Comparison of ENCODE assay signal across 1 cellular context in genomic region chr12:68686595-68687521, GRCh38.
TF ChIP-seq lines count a peak whose summit lies in the region.

Gene NUP107, plus strand, starts transcription at chr12:68686978. Its CDS starts 88 bp downstream, at chr12:68687066.

TF ChIP-seq in K562, 482 proteins besides CTCF, POLR2A, EP300 and RAD21 (continued from another document and continues in another):
- TF ChIP-seq, protein P1, sequence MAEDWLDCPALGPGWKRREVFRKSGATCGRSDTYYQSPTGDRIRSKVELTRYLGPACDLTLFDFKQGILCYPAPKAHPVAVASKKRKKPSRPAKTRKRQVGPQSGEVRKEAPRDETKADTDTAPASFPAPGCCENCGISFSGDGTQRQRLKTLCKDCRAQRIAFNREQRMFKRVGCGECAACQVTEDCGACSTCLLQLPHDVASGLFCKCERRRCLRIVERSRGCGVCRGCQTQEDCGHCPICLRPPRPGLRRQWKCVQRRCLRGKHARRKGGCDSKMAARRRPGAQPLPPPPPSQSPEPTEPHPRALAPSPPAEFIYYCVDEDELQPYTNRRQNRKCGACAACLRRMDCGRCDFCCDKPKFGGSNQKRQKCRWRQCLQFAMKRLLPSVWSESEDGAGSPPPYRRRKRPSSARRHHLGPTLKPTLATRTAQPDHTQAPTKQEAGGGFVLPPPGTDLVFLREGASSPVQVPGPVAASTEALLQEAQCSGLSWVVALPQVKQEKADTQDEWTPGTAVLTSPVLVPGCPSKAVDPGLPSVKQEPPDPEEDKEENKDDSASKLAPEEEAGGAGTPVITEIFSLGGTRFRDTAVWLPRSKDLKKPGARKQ (CRISPR knock-in tag; IDR thresholded peaks at IDR 0.05) = no peak
- no peak for TF ChIP-seq PCBP1 (IDR thresholded peaks at IDR 0.05; ENCODE audit: low read depth, low read length, poor library complexity, severe bottlenecking)
- no peak for TF ChIP-seq ZNF347 (CRISPR knock-in tag; IDR thresholded peaks at IDR 0.05; ENCODE audit: low read depth)
- TF ChIP-seq E2F5 (CRISPR knock-in tag; IDR thresholded peaks at IDR 0.05) = 0 out of 2 replicates have a peak, but pooled peaks have one; percentile 41
- TF ChIP-seq, protein P2, sequence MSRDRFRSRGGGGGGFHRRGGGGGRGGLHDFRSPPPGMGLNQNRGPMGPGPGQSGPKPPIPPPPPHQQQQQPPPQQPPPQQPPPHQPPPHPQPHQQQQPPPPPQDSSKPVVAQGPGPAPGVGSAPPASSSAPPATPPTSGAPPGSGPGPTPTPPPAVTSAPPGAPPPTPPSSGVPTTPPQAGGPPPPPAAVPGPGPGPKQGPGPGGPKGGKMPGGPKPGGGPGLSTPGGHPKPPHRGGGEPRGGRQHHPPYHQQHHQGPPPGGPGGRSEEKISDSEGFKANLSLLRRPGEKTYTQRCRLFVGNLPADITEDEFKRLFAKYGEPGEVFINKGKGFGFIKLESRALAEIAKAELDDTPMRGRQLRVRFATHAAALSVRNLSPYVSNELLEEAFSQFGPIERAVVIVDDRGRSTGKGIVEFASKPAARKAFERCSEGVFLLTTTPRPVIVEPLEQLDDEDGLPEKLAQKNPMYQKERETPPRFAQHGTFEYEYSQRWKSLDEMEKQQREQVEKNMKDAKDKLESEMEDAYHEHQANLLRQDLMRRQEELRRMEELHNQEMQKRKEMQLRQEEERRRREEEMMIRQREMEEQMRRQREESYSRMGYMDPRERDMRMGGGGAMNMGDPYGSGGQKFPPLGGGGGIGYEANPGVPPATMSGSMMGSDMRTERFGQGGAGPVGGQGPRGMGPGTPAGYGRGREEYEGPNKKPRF (IDR thresholded peaks at IDR 0.05; ENCODE audit: low read depth, low read length) = no peak
- 0 out of 2 replicates have a peak, but pooled peaks have one; percentile 45 for TF ChIP-seq GATAD2B (IDR thresholded peaks at IDR 0.05; ENCODE audit: borderline replicate concordance)
- TF ChIP-seq RB1 (IDR thresholded peaks at IDR 0.05; ENCODE audit: low read depth) = peak; percentile 92
- TF ChIP-seq ZNF263 (CRISPR knock-in tag; IDR thresholded peaks at IDR 0.05; ENCODE audit: borderline replicate concordance) = no peak
- TF ChIP-seq SRSF3 (IDR thresholded peaks at IDR 0.05; ENCODE audit: insufficient read depth, low read length) = no peak
- TF ChIP-seq ZNF644 (tag; IDR thresholded peaks at IDR 0.05; ENCODE audit: low read depth) = no peak; the same call in 1 of the 2 replicates
- no peak for TF ChIP-seq HDAC8 (tag; IDR thresholded peaks at IDR 0.05)
- 0 out of 2 replicates have a peak, but pooled peaks have one; percentile 41 for TF ChIP-seq SMAD3 (CRISPR knock-in tag; conservative IDR thresholded peaks at IDR 0.05)
- TF ChIP-seq JUNB (CRISPR knock-in tag; conservative IDR thresholded peaks at IDR 0.05) = no peak
- no peak; the same call in 1 of the 2 replicates for TF ChIP-seq TARDBP (IDR thresholded peaks at IDR 0.05)
- peak; percentile 95 for TF ChIP-seq STAT5A (IDR thresholded peaks at IDR 0.05; ENCODE audit: borderline replicate concordance, low read length)
- TF ChIP-seq SNIP1 (IDR thresholded peaks at IDR 0.05; ENCODE audit: low read depth) = no peak
- TF ChIP-seq, protein P3, sequence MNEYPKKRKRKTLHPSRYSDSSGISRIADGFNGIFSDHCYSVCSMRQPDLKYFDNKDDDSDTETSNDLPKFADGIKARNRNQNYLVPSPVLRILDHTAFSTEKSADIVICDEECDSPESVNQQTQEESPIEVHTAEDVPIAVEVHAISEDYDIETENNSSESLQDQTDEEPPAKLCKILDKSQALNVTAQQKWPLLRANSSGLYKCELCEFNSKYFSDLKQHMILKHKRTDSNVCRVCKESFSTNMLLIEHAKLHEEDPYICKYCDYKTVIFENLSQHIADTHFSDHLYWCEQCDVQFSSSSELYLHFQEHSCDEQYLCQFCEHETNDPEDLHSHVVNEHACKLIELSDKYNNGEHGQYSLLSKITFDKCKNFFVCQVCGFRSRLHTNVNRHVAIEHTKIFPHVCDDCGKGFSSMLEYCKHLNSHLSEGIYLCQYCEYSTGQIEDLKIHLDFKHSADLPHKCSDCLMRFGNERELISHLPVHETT (CRISPR knock-in tag; conservative IDR thresholded peaks at IDR 0.05 in 1 of 2, IDR thresholded peaks at IDR 0.05 in 1 of 2) = peak in 1 of 2 experiments; percentile 70; a peak in 1 of 4 replicates
- TF ChIP-seq ZNF586 (CRISPR knock-in tag; conservative IDR thresholded peaks at IDR 0.05) = no peak
- TF ChIP-seq ZNF668 (CRISPR knock-in tag; IDR thresholded peaks at IDR 0.05) = no peak
- TF ChIP-seq DNMT1 (IDR thresholded peaks at IDR 0.05) = no peak
- TF ChIP-seq, protein P4, sequence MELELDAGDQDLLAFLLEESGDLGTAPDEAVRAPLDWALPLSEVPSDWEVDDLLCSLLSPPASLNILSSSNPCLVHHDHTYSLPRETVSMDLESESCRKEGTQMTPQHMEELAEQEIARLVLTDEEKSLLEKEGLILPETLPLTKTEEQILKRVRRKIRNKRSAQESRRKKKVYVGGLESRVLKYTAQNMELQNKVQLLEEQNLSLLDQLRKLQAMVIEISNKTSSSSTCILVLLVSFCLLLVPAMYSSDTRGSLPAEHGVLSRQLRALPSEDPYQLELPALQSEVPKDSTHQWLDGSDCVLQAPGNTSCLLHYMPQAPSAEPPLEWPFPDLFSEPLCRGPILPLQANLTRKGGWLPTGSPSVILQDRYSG (tag; conservative IDR thresholded peaks at IDR 0.05; ENCODE audit: low read depth) = 0 out of 2 replicates have a peak, but pooled peaks have one; percentile 25
- TF ChIP-seq RERE (CRISPR knock-in tag; IDR thresholded peaks at IDR 0.05; ENCODE audit: borderline replicate concordance) = no peak
- peak; percentile 22; the same call in 1 of the 2 replicates for TF ChIP-seq ZBED1 (IDR thresholded peaks at IDR 0.05)
- TF ChIP-seq, protein P5, sequence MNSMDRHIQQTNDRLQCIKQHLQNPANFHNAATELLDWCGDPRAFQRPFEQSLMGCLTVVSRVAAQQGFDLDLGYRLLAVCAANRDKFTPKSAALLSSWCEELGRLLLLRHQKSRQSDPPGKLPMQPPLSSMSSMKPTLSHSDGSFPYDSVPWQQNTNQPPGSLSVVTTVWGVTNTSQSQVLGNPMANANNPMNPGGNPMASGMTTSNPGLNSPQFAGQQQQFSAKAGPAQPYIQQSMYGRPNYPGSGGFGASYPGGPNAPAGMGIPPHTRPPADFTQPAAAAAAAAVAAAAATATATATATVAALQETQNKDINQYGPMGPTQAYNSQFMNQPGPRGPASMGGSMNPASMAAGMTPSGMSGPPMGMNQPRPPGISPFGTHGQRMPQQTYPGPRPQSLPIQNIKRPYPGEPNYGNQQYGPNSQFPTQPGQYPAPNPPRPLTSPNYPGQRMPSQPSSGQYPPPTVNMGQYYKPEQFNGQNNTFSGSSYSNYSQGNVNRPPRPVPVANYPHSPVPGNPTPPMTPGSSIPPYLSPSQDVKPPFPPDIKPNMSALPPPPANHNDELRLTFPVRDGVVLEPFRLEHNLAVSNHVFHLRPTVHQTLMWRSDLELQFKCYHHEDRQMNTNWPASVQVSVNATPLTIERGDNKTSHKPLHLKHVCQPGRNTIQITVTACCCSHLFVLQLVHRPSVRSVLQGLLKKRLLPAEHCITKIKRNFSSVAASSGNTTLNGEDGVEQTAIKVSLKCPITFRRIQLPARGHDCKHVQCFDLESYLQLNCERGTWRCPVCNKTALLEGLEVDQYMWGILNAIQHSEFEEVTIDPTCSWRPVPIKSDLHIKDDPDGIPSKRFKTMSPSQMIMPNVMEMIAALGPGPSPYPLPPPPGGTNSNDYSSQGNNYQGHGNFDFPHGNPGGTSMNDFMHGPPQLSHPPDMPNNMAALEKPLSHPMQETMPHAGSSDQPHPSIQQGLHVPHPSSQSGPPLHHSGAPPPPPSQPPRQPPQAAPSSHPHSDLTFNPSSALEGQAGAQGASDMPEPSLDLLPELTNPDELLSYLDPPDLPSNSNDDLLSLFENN (IDR thresholded peaks at IDR 0.05; ENCODE audit: low read depth in 2 of 2, low read length in 2 of 2) = peak in 1 of 2 experiments; percentile 64; a peak in 1 of 4 replicates
- peak; percentile 72 for TF ChIP-seq NBN (IDR thresholded peaks at IDR 0.05; ENCODE audit: low read depth)
- TF ChIP-seq KDM1A (IDR thresholded peaks at IDR 0.05) = no peak
- TF ChIP-seq, protein P6, sequence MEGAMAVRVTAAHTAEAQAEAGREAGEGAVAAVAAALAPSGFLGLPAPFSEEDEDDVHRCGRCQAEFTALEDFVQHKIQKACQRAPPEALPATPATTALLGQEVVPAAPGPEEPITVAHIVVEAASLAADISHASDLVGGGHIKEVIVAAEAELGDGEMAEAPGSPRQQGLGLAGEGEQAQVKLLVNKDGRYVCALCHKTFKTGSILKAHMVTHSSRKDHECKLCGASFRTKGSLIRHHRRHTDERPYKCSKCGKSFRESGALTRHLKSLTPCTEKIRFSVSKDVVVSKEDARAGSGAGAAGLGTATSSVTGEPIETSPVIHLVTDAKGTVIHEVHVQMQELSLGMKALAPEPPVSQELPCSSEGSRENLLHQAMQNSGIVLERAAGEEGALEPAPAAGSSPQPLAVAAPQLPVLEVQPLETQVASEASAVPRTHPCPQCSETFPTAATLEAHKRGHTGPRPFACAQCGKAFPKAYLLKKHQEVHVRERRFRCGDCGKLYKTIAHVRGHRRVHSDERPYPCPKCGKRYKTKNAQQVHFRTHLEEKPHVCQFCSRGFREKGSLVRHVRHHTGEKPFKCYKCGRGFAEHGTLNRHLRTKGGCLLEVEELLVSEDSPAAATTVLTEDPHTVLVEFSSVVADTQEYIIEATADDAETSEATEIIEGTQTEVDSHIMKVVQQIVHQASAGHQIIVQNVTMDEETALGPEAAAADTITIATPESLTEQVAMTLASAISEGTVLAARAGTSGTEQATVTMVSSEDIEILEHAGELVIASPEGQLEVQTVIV (CRISPR knock-in tag; IDR thresholded peaks at IDR 0.05; ENCODE audit: borderline replicate concordance) = no peak
- TF ChIP-seq, protein P7, sequence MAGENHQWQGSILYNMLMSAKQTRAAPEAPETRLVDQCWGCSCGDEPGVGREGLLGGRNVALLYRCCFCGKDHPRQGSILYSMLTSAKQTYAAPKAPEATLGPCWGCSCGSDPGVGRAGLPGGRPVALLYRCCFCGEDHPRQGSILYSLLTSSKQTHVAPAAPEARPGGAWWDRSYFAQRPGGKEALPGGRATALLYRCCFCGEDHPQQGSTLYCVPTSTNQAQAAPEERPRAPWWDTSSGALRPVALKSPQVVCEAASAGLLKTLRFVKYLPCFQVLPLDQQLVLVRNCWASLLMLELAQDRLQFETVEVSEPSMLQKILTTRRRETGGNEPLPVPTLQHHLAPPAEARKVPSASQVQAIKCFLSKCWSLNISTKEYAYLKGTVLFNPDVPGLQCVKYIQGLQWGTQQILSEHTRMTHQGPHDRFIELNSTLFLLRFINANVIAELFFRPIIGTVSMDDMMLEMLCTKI (IDR thresholded peaks at IDR 0.05; ENCODE audit: partially characterized antibody) = no peak
- no peak for TF ChIP-seq ZKSCAN8 (CRISPR knock-in tag; IDR thresholded peaks at IDR 0.05)
- TF ChIP-seq CHD1 (IDR thresholded peaks at IDR 0.05; ENCODE audit: low read length) = no peak
- no peak for TF ChIP-seq RBM39 (optimal IDR thresholded peaks at IDR 0.05; ENCODE audit: low read depth, low read length)
- TF ChIP-seq ZNF77 (CRISPR knock-in tag; IDR thresholded peaks at IDR 0.05) = no peak
- TF ChIP-seq ZNF696 (CRISPR knock-in tag; conservative IDR thresholded peaks at IDR 0.05) = no peak
- peak; percentile 60 for TF ChIP-seq NEUROD1 (IDR thresholded peaks at IDR 0.05; ENCODE audit: borderline replicate concordance, low read depth, low read length, partially characterized antibody)
- TF ChIP-seq HES1 (IDR thresholded peaks at IDR 0.05; ENCODE audit: low read depth) = no peak; the same call in 1 of the 2 replicates
- TF ChIP-seq SAFB (IDR thresholded peaks at IDR 0.05; ENCODE audit: borderline replicate concordance, low read depth, low read length) = no peak
- TF ChIP-seq ELF2 (CRISPR knock-in tag; IDR thresholded peaks at IDR 0.05) = 0 out of 2 replicates have a peak, but pooled peaks have one; percentile 61
